In genomic region chr2:69437751-69438154, GRCh38 we compare ENCODE assay signal across 2 cellular contexts.
TF ChIP-seq lines count a peak whose summit lies in the region.

No MANE protein-coding gene starts in this region.

TF ChIP-seq in IMR-90, 13 proteins besides CTCF, POLR2A, EP300 and RAD21:
- TF ChIP-seq RCOR1 (IDR thresholded peaks at IDR 0.05; ENCODE audit: insufficient replicate concordance, low read length) (no peak), CHD1 (IDR thresholded peaks at IDR 0.05; ENCODE audit: low read depth, low read length) (no peak), CEBPB (IDR thresholded peaks at IDR 0.05; ENCODE audit: low read depth, low read length) (no peak), USF2 (IDR thresholded peaks at IDR 0.05; ENCODE audit: low read depth, low read length) (no peak), SMC3 (IDR thresholded peaks at IDR 0.05; ENCODE audit: low read depth, low read length) (no peak), RFX5 (IDR thresholded peaks at IDR 0.05; ENCODE audit: low read depth, low read length) (no peak), MAZ (IDR thresholded peaks at IDR 0.05; ENCODE audit: borderline replicate concordance, low read depth, low read length) (no peak), BHLHE40 (IDR thresholded peaks at IDR 0.05; ENCODE audit: low read depth, low read length) (no peak), MXI1 (IDR thresholded peaks at IDR 0.05; ENCODE audit: borderline replicate concordance, low read depth, low read length) (no peak), NFE2L2 (IDR thresholded peaks at IDR 0.05; ENCODE audit: low read depth, low read length) (no peak), MAFK (IDR thresholded peaks at IDR 0.05; ENCODE audit: low read depth, low read length) (no peak), FOS (IDR thresholded peaks at IDR 0.05; ENCODE audit: low read depth, low read length) (no peak)
- TF ChIP-seq, protein P1, sequence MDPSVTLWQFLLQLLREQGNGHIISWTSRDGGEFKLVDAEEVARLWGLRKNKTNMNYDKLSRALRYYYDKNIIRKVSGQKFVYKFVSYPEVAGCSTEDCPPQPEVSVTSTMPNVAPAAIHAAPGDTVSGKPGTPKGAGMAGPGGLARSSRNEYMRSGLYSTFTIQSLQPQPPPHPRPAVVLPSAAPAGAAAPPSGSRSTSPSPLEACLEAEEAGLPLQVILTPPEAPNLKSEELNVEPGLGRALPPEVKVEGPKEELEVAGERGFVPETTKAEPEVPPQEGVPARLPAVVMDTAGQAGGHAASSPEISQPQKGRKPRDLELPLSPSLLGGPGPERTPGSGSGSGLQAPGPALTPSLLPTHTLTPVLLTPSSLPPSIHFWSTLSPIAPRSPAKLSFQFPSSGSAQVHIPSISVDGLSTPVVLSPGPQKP (IDR thresholded peaks at IDR 0.05; ENCODE audit: borderline replicate concordance, low read depth, low read length), result no peak
TF ChIP-seq in IMR-90: peak in this region for 0.

TF ChIP-seq in K562, 482 proteins besides CTCF, POLR2A, EP300 and RAD21 (continues in another document):
- TF ChIP-seq ZNF561 (CRISPR knock-in tag; conservative IDR thresholded peaks at IDR 0.05) (no peak), ZNF311 (CRISPR knock-in tag; IDR thresholded peaks at IDR 0.05) (0 out of 2 replicates have a peak, but pooled peaks have one; percentile 24), NR4A1 (CRISPR knock-in tag; IDR thresholded peaks at IDR 0.05) (no peak), NR4A1 (tag; IDR thresholded peaks at IDR 0.05) (0 out of 2 replicates have a peak, but pooled peaks have one; percentile 25), SIN3B (IDR thresholded peaks at IDR 0.05; ENCODE audit: low read depth) (no peak), FOXK2 (conservative IDR thresholded peaks at IDR 0.05 in 1 of 2, IDR thresholded peaks at IDR 0.05 in 1 of 2; ENCODE audit: low read depth in 2 of 2) (no peak; a peak in 1 of 4 replicates), ZBTB40 (IDR thresholded peaks at IDR 0.05) (peak; percentile 53), ZBTB40 (CRISPR knock-in tag; IDR thresholded peaks at IDR 0.05) (no peak), L3MBTL2 (IDR thresholded peaks at IDR 0.05) (0 out of 2 replicates have a peak, but pooled peaks have one; percentile 15), YY1 (IDR thresholded peaks at IDR 0.05; ENCODE audit: borderline replicate concordance in 1 of 3, control insufficient read depth in 1 of 3, extremely low read depth in 1 of 3, insufficient read depth in 3 of 3, insufficient read length in 1 of 3, insufficient replicate concordance in 2 of 3, low read depth in 1 of 3, low read length in 2 of 3) (no peak), NFXL1 (CRISPR knock-in tag; IDR thresholded peaks at IDR 0.05) (0 out of 2 replicates have a peak, but pooled peaks have one; percentile 10), USF2 (CRISPR knock-in tag; IDR thresholded peaks at IDR 0.05) (no peak), NRF1 (conservative IDR thresholded peaks at IDR 0.05 in 1 of 2, IDR thresholded peaks at IDR 0.05 in 1 of 2) (no peak), CEBPG (CRISPR knock-in tag; IDR thresholded peaks at IDR 0.05) (no peak), CEBPG (tag; conservative IDR thresholded peaks at IDR 0.05 in 1 of 2, IDR thresholded peaks at IDR 0.05 in 1 of 2) (no peak), HDGF (IDR thresholded peaks at IDR 0.05) (0 out of 2 replicates have a peak, but pooled peaks have one; percentile 30), ZNF740 (CRISPR knock-in tag; IDR thresholded peaks at IDR 0.05) (no peak), ZNF740 (tag; IDR thresholded peaks at IDR 0.05) (0 out of 4 replicates have a peak, but pooled peaks of 1 of the 2 experiments have one; percentile 17), ZNF766 (CRISPR knock-in tag; conservative IDR thresholded peaks at IDR 0.05) (0 out of 2 replicates have a peak, but pooled peaks have one; percentile 6), SP1 (CRISPR knock-in tag; IDR thresholded peaks at IDR 0.05) (peak; percentile 15; the same call in 1 of the 2 replicates), KDM2B (CRISPR knock-in tag; IDR thresholded peaks at IDR 0.05) (no peak), CBFB (CRISPR knock-in tag; IDR thresholded peaks at IDR 0.05) (no peak), NFIC (IDR thresholded peaks at IDR 0.05) (peak; percentile 50), CEBPZ (IDR thresholded peaks at IDR 0.05; ENCODE audit: borderline replicate concordance, low read depth, low read length) (no peak)
- TF ChIP-seq, protein P2, sequence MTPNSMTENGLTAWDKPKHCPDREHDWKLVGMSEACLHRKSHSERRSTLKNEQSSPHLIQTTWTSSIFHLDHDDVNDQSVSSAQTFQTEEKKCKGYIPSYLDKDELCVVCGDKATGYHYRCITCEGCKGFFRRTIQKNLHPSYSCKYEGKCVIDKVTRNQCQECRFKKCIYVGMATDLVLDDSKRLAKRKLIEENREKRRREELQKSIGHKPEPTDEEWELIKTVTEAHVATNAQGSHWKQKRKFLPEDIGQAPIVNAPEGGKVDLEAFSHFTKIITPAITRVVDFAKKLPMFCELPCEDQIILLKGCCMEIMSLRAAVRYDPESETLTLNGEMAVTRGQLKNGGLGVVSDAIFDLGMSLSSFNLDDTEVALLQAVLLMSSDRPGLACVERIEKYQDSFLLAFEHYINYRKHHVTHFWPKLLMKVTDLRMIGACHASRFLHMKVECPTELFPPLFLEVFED (CRISPR knock-in tag; conservative IDR thresholded peaks at IDR 0.05), result 0 out of 2 replicates have a peak, but pooled peaks have one; percentile 8
- TF ChIP-seq, protein P3, sequence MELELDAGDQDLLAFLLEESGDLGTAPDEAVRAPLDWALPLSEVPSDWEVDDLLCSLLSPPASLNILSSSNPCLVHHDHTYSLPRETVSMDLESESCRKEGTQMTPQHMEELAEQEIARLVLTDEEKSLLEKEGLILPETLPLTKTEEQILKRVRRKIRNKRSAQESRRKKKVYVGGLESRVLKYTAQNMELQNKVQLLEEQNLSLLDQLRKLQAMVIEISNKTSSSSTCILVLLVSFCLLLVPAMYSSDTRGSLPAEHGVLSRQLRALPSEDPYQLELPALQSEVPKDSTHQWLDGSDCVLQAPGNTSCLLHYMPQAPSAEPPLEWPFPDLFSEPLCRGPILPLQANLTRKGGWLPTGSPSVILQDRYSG (tag; conservative IDR thresholded peaks at IDR 0.05; ENCODE audit: low read depth), result peak; percentile 70; the same call in 1 of the 2 replicates
- TF ChIP-seq, protein P4, sequence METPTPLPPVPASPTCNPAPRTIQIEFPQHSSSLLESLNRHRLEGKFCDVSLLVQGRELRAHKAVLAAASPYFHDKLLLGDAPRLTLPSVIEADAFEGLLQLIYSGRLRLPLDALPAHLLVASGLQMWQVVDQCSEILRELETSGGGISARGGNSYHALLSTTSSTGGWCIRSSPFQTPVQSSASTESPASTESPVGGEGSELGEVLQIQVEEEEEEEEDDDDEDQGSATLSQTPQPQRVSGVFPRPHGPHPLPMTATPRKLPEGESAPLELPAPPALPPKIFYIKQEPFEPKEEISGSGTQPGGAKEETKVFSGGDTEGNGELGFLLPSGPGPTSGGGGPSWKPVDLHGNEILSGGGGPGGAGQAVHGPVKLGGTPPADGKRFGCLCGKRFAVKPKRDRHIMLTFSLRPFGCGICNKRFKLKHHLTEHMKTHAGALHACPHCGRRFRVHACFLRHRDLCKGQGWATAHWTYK (CRISPR knock-in tag; IDR thresholded peaks at IDR 0.05), result 0 out of 2 replicates have a peak, but pooled peaks have one; percentile 30
- TF ChIP-seq, protein P5, sequence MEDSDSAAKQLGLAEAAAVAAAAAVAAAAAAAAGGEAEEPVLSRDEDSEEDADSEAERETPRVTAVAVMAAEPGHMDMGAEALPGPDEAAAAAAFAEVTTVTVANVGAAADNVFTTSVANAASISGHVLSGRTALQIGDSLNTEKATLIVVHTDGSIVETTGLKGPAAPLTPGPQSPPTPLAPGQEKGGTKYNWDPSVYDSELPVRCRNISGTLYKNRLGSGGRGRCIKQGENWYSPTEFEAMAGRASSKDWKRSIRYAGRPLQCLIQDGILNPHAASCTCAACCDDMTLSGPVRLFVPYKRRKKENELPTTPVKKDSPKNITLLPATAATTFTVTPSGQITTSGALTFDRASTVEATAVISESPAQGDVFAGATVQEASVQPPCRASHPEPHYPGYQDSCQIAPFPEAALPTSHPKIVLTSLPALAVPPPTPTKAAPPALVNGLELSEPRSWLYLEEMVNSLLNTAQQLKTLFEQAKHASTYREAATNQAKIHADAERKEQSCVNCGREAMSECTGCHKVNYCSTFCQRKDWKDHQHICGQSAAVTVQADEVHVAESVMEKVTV (CRISPR knock-in tag; IDR thresholded peaks at IDR 0.05), result peak; percentile 13; the same call in 1 of the 2 replicates
